ENCODE assay signal across 8 cellular contexts in genomic region chr14:23154876-23155587, GRCh38. TPM values are rescaled to one million over a fixed set of nuclear protein-coding genes. Genes with fewer than 3 reads are reported as not detected.
DNase-seq lines count a peak whose midpoint lies in the region; FAIRE-seq and TF ChIP-seq lines count a peak whose summit lies in the region.

No MANE protein-coding gene starts in this region.

- H3K9me3 Mint-ChIP-seq in neural crest cell (no peaks in the 10 kb centered on the region), Caco-2 (ENCODE audit: unreplicated experiment) (no peaks in the 10 kb centered on the region)
- H3K9me3 Mint-ChIP-seq in activated CD4-positive, alpha-beta memory T cell treated with anti-CD3 and anti-CD28 coated beads, Interleukin-2, amount 10 ng/mL, durations not matched to agents 7 days and 5 days = no peaks in the 10 kb centered on the region

- H3K4me3 ChIP-seq in Caco-2 (ENCODE audit: low read depth, low read length) = no peak overlapping the region

- FAIRE-seq in D721Med (lab: Jason Lieb, UNC) = no peak

- intact Hi-C loops in Caco-2 (cut with micrococcal nuclease; ENCODE audit: unreplicated experiment) = no loop called here

- H3K9me3 ChIP-seq in Caco-2 = no peaks in the 10 kb centered on the region

- CTCF ChIA-PET in Caco-2 (lab: Charles Lee) = interaction anchor here (1.9 kb wide), 1 partner anchor 34 kb away, joined by 8 read pairs; no protein-coding TSS in a partner anchor
- CTCF ChIA-PET in activated CD4-positive, alpha-beta memory T cell treated with anti-CD3 and anti-CD28 coated beads, Interleukin-2, amount 10 ng/mL, durations not matched to agents 7 days and 5 days (lab: Charles Lee) = interaction anchor here (0.7 to 1.5 kb wide), 2 partner anchors 31 to 34 kb away, joined by 3 to 5 read pairs; no protein-coding TSS in a partner anchor

- no TSS peak for BruUV-seq in Caco-2 (replicated peaks; lab: Mats Ljungman, UMichigan)

- peak overlapping the region; percentile 64 for H3K27ac Mint-ChIP-seq in neural crest cell (ENCODE audit: unreplicated experiment)
- H3K27ac Mint-ChIP-seq in Caco-2 (ENCODE audit: unreplicated experiment) = no peak overlapping the region
- no peak overlapping the region for H3K27ac Mint-ChIP-seq in activated CD4-positive, alpha-beta memory T cell treated with anti-CD3 and anti-CD28 coated beads, Interleukin-2, amount 10 ng/mL, durations not matched to agents 7 days and 5 days

- H3K27me3 Mint-ChIP-seq in neural crest cell (ENCODE audit: low read depth) (no peaks in the 10 kb centered on the region), Caco-2 (ENCODE audit: insufficient read depth, unreplicated experiment) (no peaks in the 10 kb centered on the region)
- peaks cover 11% of the 10 kb centered on the region for H3K27me3 Mint-ChIP-seq in activated CD4-positive, alpha-beta memory T cell treated with anti-CD3 and anti-CD28 coated beads, Interleukin-2, amount 10 ng/mL, durations not matched to agents 7 days and 5 days

- peaks cover 12% of the 10 kb centered on the region for H3K4me1 Mint-ChIP-seq in neural crest cell
- peaks cover 15% of the 10 kb centered on the region for H3K4me1 Mint-ChIP-seq in Caco-2 (ENCODE audit: low read depth, unreplicated experiment)
- peaks cover 3% of the 10 kb centered on the region for H3K4me1 Mint-ChIP-seq in activated CD4-positive, alpha-beta memory T cell treated with anti-CD3 and anti-CD28 coated beads, Interleukin-2, amount 10 ng/mL, durations not matched to agents 7 days and 5 days

- peak; percentile 81 for DNase-seq in GM04504 (ENCODE audit: low read depth)
- DNase-seq in RPMI8226 = peak; percentile 40
- DNase-seq in fibroblast of the conjunctiva (ENCODE audit: low read depth) = peak; percentile 87
- DNase-seq in neural crest cell (ENCODE audit: low read depth, low spot score) = no peak
- no peak for DNase-seq in Caco-2
- DNase-seq in GM10266 (ENCODE audit: extremely low spot score) = no peak
- no peak for DNase-seq in D721Med (ENCODE audit: insufficient read length, low spot score)
- DNase-seq in activated CD4-positive, alpha-beta memory T cell treated with anti-CD3 and anti-CD28 coated beads, Interleukin-2, amount 10 ng/mL, durations not matched to agents 7 days and 5 days = no peak

- H3K4me3 Mint-ChIP-seq in neural crest cell (no peak overlapping the region), Caco-2 (ENCODE audit: unreplicated experiment) (no peak overlapping the region)
- no peak overlapping the region for H3K4me3 Mint-ChIP-seq in activated CD4-positive, alpha-beta memory T cell treated with anti-CD3 and anti-CD28 coated beads, Interleukin-2, amount 10 ng/mL, durations not matched to agents 7 days and 5 days

- H3K4me1 ChIP-seq in Caco-2 = peaks cover 19% of the 10 kb centered on the region

- TF ChIP-seq CTCF in neural crest cell (conservative IDR thresholded peaks at IDR 0.05) (no peak), Caco-2 (IDR thresholded peaks at IDR 0.05; ENCODE audit: insufficient read depth in 1 of 2, low read depth in 1 of 2, low read length in 1 of 2, severe bottlenecking in 1 of 2, unreplicated experiment in 1 of 2) (no peak), GM10266 (IDR thresholded peaks at IDR 0.05; ENCODE audit: control insufficient read depth, insufficient read depth, low read depth, missing control alignments) (no peak), D721Med (IDR thresholded peaks at IDR 0.05; ENCODE audit: insufficient read depth, missing control alignments) (no peak)

- H3K36me3 Mint-ChIP-seq in neural crest cell (ENCODE audit: low read depth) (no peaks in the 10 kb centered on the region), Caco-2 (ENCODE audit: insufficient read depth, unreplicated experiment) (no peaks in the 10 kb centered on the region)
- H3K36me3 Mint-ChIP-seq in activated CD4-positive, alpha-beta memory T cell treated with anti-CD3 and anti-CD28 coated beads, Interleukin-2, amount 10 ng/mL, durations not matched to agents 7 days and 5 days (ENCODE audit: low read depth) = no peaks in the 10 kb centered on the region

- H3K27me3 ChIP-seq in Caco-2 (replicated peaks; ENCODE audit: control insufficient read depth, insufficient read depth, low read length) = no peaks in the 10 kb centered on the region

- POLR2A ChIA-PET in Caco-2 (lab: Charles Lee) = interaction anchor here (0.5 kb wide), 1 partner anchor 1451 kb away, joined by 3 read pairs; no protein-coding TSS in a partner anchor
- POLR2A ChIA-PET in activated CD4-positive, alpha-beta memory T cell treated with anti-CD3 and anti-CD28 coated beads, Interleukin-2, amount 10 ng/mL, durations not matched to agents 7 days and 5 days (lab: Charles Lee) = no interaction called here

- H3K36me3 ChIP-seq in Caco-2 (ENCODE audit: control insufficient read depth, insufficient read depth, low read length) = no peaks in the 10 kb centered on the region

RNA-seq across cellular contexts. Expression of gene SLC7A8, which starts 28.4 kb away (rescaled TPM):
- total RNA-seq in neural crest cell (6.6 and 9.4 TPM in 2 replicates), Caco-2 (2022) (26.9 and 28.9 TPM in 2 replicates)
- under 1 TPM; 0.76 to 0.93 TPM for total RNA-seq in activated CD4-positive, alpha-beta memory T cell treated with anti-CD3 and anti-CD28 coated beads, Interleukin-2, amount 10 ng/mL, durations not matched to agents 7 days and 5 days

RNA-seq across cellular contexts. Expression of gene CEBPE, which starts 36.0 kb away (rescaled TPM):
- total RNA-seq in neural crest cell (not detected in 2 replicates), Caco-2 (2022) (not detected in 2 replicates)
- under 1 TPM; 0.25 to 0.83 TPM for total RNA-seq in activated CD4-positive, alpha-beta memory T cell treated with anti-CD3 and anti-CD28 coated beads, Interleukin-2, amount 10 ng/mL, durations not matched to agents 7 days and 5 days

RNA-seq across cellular contexts. Expression of gene CIROP, which starts 50.2 kb away (rescaled TPM):
- total RNA-seq in neural crest cell (not detected in 2 replicates), Caco-2 (2022) (not detected in 2 replicates)
- not detected for total RNA-seq in activated CD4-positive, alpha-beta memory T cell treated with anti-CD3 and anti-CD28 coated beads, Interleukin-2, amount 10 ng/mL, durations not matched to agents 7 days and 5 days

RNA-seq across cellular contexts. Expression of gene C14orf119, which starts 59.7 kb away (rescaled TPM):
- total RNA-seq in neural crest cell (46.1 and 48.6 TPM in 2 replicates), Caco-2 (2022) (46.3 and 52.0 TPM in 2 replicates)
- 10 to 100 TPM; 49.2 to 55.5 TPM for total RNA-seq in activated CD4-positive, alpha-beta memory T cell treated with anti-CD3 and anti-CD28 coated beads, Interleukin-2, amount 10 ng/mL, durations not matched to agents 7 days and 5 days

Comparison
In these comparisons a context has a peak if more than half of its experiments do, and no peak if none do; other contexts are left out.
1. DNase-seq: peak in GM04504 (single experiment), RPMI8226 (single experiment) and fibroblast of the conjunctiva (single experiment); none in neural crest cell (single experiment), Caco-2 (0 of 2), GM10266 (single experiment), D721Med (single experiment) and activated CD4-positive, alpha-beta memory T cell treated with anti-CD3 and anti-CD28 coated beads, Interleukin-2, amount 10 ng/mL, durations not matched to agents 7 days and 5 days (single experiment).